1 cellular context compared by ENCODE assay signal in genomic region chr15:79170256-79170664, GRCh38.
TF ChIP-seq lines count a peak whose summit lies in the region.

No MANE protein-coding gene starts in this region.

TF ChIP-seq in K562, 482 proteins besides CTCF, POLR2A, EP300 and RAD21 (continued from another document and continues in another):
- TF ChIP-seq, protein P1, sequence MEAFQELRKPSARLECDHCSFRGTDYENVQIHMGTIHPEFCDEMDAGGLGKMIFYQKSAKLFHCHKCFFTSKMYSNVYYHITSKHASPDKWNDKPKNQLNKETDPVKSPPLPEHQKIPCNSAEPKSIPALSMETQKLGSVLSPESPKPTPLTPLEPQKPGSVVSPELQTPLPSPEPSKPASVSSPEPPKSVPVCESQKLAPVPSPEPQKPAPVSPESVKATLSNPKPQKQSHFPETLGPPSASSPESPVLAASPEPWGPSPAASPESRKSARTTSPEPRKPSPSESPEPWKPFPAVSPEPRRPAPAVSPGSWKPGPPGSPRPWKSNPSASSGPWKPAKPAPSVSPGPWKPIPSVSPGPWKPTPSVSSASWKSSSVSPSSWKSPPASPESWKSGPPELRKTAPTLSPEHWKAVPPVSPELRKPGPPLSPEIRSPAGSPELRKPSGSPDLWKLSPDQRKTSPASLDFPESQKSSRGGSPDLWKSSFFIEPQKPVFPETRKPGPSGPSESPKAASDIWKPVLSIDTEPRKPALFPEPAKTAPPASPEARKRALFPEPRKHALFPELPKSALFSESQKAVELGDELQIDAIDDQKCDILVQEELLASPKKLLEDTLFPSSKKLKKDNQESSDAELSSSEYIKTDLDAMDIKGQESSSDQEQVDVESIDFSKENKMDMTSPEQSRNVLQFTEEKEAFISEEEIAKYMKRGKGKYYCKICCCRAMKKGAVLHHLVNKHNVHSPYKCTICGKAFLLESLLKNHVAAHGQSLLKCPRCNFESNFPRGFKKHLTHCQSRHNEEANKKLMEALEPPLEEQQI (IDR thresholded peaks at IDR 0.05): no peak
- TF ChIP-seq ZBTB33 (CRISPR knock-in tag; IDR thresholded peaks at IDR 0.05) (no peak), ZNF232 (CRISPR knock-in tag; IDR thresholded peaks at IDR 0.05) (no peak), ZNF778 (CRISPR knock-in tag; IDR thresholded peaks at IDR 0.05) (no peak), CHD4 (IDR thresholded peaks at IDR 0.05; ENCODE audit: insufficient read depth, insufficient replicate concordance, low read depth, low read length, poor library complexity, severe bottlenecking) (no peak), ZZZ3 (IDR thresholded peaks at IDR 0.05) (no peak), TCF3 (CRISPR knock-in tag; IDR thresholded peaks at IDR 0.05) (peak; percentile 46; the same call in 1 of the 2 replicates), ZNF217 (CRISPR knock-in tag; IDR thresholded peaks at IDR 0.05) (no peak), SAFB (IDR thresholded peaks at IDR 0.05; ENCODE audit: borderline replicate concordance, low read depth, low read length) (no peak), CREB3L1 (IDR thresholded peaks at IDR 0.05; ENCODE audit: borderline replicate concordance, low read depth) (no peak), RFX1 (IDR thresholded peaks at IDR 0.05) (no peak), PHB2 (IDR thresholded peaks at IDR 0.05; ENCODE audit: low read depth) (no peak), RHOXF2B (CRISPR knock-in tag; conservative IDR thresholded peaks at IDR 0.05) (no peak), ARID1B (IDR thresholded peaks at IDR 0.05) (0 out of 2 replicates have a peak, but pooled peaks have one; percentile 16), ZFP1 (CRISPR knock-in tag; IDR thresholded peaks at IDR 0.05) (no peak), ZNF696 (CRISPR knock-in tag; conservative IDR thresholded peaks at IDR 0.05) (no peak), KLF1 (tag; IDR thresholded peaks at IDR 0.05) (0 out of 2 replicates have a peak, but pooled peaks have one; percentile 21), MAFG (tag; conservative IDR thresholded peaks at IDR 0.05) (peak; percentile 29; the same call in 1 of the 2 replicates), ZSCAN32 (CRISPR knock-in tag; IDR thresholded peaks at IDR 0.05) (no peak), FOXK2 (conservative IDR thresholded peaks at IDR 0.05 in 1 of 2, IDR thresholded peaks at IDR 0.05 in 1 of 2; ENCODE audit: low read depth in 2 of 2) (no peak), ZNF764 (CRISPR knock-in tag; IDR thresholded peaks at IDR 0.05; ENCODE audit: low read depth) (no peak), HDAC3 (IDR thresholded peaks at IDR 0.05; ENCODE audit: borderline replicate concordance, partially characterized antibody) (no peak), PURB (CRISPR knock-in tag; IDR thresholded peaks at IDR 0.05; ENCODE audit: low read depth) (no peak), ZNF239 (CRISPR knock-in tag; IDR thresholded peaks at IDR 0.05) (no peak), PPARD (CRISPR knock-in tag; IDR thresholded peaks at IDR 0.05) (no peak), EZH2 (IDR thresholded peaks at IDR 0.05; ENCODE audit: borderline replicate concordance, low read depth, low read length) (no peak), SRSF3 (IDR thresholded peaks at IDR 0.05; ENCODE audit: insufficient read depth, low read length) (no peak), ZNF316 (IDR thresholded peaks at IDR 0.05) (no peak), NR4A1 (CRISPR knock-in tag; IDR thresholded peaks at IDR 0.05) (no peak), NR4A1 (tag; IDR thresholded peaks at IDR 0.05) (no peak), POLR2B (IDR thresholded peaks at IDR 0.05; ENCODE audit: low read depth, partially characterized antibody) (no peak), CC2D1A (IDR thresholded peaks at IDR 0.05) (no peak), ZNF586 (CRISPR knock-in tag; conservative IDR thresholded peaks at IDR 0.05) (no peak), STAT5B (CRISPR knock-in tag; IDR thresholded peaks at IDR 0.05) (no peak), TCF7 (IDR thresholded peaks at IDR 0.05; ENCODE audit: borderline replicate concordance) (no peak), CBFA2T3 (IDR thresholded peaks at IDR 0.05) (peak; percentile 74), CBX5 (IDR thresholded peaks at IDR 0.05; ENCODE audit: borderline replicate concordance, low read depth) (no peak), GABPB2 (CRISPR knock-in tag; conservative IDR thresholded peaks at IDR 0.05) (no peak), CBX8 (IDR thresholded peaks at IDR 0.05; ENCODE audit: borderline replicate concordance, extremely low read depth, low read depth, low read length, poor library complexity, severe bottlenecking) (no peak), DEAF1 (CRISPR knock-in tag; IDR thresholded peaks at IDR 0.05) (no peak), MCM7 (IDR thresholded peaks at IDR 0.05) (no peak), MEF2A (IDR thresholded peaks at IDR 0.05; ENCODE audit: control insufficient read depth, low read depth, low read length) (no peak), RBBP5 (IDR thresholded peaks at IDR 0.05; ENCODE audit: borderline replicate concordance, insufficient read depth, low read length, poor library complexity, severe bottlenecking) (no peak), ARNT (IDR thresholded peaks at IDR 0.05) (no peak), TBP (optimal IDR thresholded peaks at IDR 0.05; ENCODE audit: low read depth, low read length) (no peak), CEBPZ (IDR thresholded peaks at IDR 0.05; ENCODE audit: borderline replicate concordance, low read depth, low read length) (no peak)
- TF ChIP-seq, protein P2, sequence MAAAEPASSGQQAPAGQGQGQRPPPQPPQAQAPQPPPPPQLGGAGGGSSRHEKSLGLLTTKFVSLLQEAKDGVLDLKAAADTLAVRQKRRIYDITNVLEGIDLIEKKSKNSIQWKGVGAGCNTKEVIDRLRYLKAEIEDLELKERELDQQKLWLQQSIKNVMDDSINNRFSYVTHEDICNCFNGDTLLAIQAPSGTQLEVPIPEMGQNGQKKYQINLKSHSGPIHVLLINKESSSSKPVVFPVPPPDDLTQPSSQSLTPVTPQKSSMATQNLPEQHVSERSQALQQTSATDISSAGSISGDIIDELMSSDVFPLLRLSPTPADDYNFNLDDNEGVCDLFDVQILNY (CRISPR knock-in tag; IDR thresholded peaks at IDR 0.05): no peak
- TF ChIP-seq, protein P3, sequence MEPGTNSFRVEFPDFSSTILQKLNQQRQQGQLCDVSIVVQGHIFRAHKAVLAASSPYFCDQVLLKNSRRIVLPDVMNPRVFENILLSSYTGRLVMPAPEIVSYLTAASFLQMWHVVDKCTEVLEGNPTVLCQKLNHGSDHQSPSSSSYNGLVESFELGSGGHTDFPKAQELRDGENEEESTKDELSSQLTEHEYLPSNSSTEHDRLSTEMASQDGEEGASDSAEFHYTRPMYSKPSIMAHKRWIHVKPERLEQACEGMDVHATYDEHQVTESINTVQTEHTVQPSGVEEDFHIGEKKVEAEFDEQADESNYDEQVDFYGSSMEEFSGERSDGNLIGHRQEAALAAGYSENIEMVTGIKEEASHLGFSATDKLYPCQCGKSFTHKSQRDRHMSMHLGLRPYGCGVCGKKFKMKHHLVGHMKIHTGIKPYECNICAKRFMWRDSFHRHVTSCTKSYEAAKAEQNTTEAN (CRISPR knock-in tag; IDR thresholded peaks at IDR 0.05): no peak
- TF ChIP-seq, protein P4, sequence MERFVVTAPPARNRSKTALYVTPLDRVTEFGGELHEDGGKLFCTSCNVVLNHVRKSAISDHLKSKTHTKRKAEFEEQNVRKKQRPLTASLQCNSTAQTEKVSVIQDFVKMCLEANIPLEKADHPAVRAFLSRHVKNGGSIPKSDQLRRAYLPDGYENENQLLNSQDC (CRISPR knock-in tag; IDR thresholded peaks at IDR 0.05): no peak
- TF ChIP-seq, protein P5, sequence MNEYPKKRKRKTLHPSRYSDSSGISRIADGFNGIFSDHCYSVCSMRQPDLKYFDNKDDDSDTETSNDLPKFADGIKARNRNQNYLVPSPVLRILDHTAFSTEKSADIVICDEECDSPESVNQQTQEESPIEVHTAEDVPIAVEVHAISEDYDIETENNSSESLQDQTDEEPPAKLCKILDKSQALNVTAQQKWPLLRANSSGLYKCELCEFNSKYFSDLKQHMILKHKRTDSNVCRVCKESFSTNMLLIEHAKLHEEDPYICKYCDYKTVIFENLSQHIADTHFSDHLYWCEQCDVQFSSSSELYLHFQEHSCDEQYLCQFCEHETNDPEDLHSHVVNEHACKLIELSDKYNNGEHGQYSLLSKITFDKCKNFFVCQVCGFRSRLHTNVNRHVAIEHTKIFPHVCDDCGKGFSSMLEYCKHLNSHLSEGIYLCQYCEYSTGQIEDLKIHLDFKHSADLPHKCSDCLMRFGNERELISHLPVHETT (CRISPR knock-in tag; conservative IDR thresholded peaks at IDR 0.05 in 1 of 2, IDR thresholded peaks at IDR 0.05 in 1 of 2): no peak
- TF ChIP-seq, protein P6, sequence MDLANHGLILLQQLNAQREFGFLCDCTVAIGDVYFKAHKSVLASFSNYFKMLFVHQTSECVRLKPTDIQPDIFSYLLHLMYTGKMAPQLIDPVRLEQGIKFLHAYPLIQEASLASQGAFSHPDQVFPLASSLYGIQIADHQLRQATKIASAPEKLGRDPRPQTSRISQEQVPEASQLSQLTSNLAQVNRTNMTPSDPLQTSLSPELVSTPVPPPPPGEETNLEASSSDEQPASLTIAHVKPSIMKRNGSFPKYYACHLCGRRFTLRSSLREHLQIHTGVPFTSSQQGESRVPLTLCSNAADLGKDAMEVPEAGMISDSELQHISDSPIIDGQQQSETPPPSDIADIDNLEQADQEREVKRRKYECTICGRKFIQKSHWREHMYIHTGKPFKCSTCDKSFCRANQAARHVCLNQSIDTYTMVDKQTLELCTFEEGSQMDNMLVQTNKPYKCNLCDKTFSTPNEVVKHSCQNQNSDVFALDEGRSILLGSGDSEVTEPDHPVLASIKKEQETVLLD (IDR thresholded peaks at IDR 0.05): no peak
- TF ChIP-seq, protein P7, sequence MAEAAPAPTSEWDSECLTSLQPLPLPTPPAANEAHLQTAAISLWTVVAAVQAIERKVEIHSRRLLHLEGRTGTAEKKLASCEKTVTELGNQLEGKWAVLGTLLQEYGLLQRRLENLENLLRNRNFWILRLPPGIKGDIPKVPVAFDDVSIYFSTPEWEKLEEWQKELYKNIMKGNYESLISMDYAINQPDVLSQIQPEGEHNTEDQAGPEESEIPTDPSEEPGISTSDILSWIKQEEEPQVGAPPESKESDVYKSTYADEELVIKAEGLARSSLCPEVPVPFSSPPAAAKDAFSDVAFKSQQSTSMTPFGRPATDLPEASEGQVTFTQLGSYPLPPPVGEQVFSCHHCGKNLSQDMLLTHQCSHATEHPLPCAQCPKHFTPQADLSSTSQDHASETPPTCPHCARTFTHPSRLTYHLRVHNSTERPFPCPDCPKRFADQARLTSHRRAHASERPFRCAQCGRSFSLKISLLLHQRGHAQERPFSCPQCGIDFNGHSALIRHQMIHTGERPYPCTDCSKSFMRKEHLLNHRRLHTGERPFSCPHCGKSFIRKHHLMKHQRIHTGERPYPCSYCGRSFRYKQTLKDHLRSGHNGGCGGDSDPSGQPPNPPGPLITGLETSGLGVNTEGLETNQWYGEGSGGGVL (CRISPR knock-in tag; IDR thresholded peaks at IDR 0.05): no peak
